ENCODE assay signal across 1 cellular context in the genomic region with DNA sequence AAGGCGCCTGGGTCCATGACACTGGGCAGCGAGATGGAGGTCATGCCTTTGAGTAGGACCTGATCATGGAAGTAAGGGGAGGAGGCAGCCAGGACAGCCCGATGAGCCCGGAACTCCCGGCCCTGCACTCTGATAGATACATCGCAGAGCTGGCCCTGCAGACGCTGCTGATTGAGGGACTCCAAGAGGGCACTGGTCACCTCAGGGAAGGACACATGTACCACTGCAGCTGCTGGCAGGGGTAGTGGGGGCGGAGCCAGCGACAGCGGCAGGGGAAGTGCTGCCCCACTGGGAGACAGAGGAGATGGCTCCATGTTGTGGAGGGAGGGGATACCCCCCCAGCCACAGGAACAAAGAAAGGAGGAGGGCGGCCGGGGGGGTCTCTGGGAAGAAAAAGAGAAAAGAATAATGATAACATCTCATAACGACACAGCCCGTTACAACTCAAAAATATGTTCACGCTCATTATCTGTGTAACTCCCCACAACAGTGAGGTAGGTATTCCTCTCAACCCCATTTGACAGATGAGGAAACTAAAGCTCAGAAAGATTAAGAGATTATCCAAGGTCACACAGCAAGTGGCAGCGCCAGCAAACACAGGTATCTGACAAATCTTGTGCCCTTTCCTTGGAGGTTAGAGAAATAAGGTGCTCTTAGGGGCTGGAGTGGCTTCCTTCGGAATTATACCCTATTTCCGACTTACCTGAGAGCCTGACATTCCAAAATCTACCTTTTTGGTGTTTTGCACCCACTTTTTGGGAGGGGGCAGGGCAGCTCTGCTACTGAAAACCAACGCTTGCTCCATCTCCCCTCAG.
TF ChIP-seq lines count a peak whose summit lies in the region.

No MANE protein-coding gene starts in this region.

TF ChIP-seq in GM23338, 12 proteins besides CTCF, POLR2A, EP300 and RAD21 (continued from another document):
- TF ChIP-seq POLR2AphosphoS5 (IDR thresholded peaks at IDR 0.05; ENCODE audit: low read depth) (no peak), NANOG (IDR thresholded peaks at IDR 0.05; ENCODE audit: borderline replicate concordance) (no peak), CREB1 (CRISPR knock-in tag; IDR thresholded peaks at IDR 0.05; ENCODE audit: low read depth) (no peak), EZH2phosphoT487 (IDR thresholded peaks at IDR 0.05; ENCODE audit: unreplicated experiment) (no peak), ZNF114 (CRISPR knock-in tag; IDR thresholded peaks at IDR 0.05) (no peak), STAT1 (IDR thresholded peaks at IDR 0.05; ENCODE audit: unreplicated experiment) (no peak)
- TF ChIP-seq, protein P1, sequence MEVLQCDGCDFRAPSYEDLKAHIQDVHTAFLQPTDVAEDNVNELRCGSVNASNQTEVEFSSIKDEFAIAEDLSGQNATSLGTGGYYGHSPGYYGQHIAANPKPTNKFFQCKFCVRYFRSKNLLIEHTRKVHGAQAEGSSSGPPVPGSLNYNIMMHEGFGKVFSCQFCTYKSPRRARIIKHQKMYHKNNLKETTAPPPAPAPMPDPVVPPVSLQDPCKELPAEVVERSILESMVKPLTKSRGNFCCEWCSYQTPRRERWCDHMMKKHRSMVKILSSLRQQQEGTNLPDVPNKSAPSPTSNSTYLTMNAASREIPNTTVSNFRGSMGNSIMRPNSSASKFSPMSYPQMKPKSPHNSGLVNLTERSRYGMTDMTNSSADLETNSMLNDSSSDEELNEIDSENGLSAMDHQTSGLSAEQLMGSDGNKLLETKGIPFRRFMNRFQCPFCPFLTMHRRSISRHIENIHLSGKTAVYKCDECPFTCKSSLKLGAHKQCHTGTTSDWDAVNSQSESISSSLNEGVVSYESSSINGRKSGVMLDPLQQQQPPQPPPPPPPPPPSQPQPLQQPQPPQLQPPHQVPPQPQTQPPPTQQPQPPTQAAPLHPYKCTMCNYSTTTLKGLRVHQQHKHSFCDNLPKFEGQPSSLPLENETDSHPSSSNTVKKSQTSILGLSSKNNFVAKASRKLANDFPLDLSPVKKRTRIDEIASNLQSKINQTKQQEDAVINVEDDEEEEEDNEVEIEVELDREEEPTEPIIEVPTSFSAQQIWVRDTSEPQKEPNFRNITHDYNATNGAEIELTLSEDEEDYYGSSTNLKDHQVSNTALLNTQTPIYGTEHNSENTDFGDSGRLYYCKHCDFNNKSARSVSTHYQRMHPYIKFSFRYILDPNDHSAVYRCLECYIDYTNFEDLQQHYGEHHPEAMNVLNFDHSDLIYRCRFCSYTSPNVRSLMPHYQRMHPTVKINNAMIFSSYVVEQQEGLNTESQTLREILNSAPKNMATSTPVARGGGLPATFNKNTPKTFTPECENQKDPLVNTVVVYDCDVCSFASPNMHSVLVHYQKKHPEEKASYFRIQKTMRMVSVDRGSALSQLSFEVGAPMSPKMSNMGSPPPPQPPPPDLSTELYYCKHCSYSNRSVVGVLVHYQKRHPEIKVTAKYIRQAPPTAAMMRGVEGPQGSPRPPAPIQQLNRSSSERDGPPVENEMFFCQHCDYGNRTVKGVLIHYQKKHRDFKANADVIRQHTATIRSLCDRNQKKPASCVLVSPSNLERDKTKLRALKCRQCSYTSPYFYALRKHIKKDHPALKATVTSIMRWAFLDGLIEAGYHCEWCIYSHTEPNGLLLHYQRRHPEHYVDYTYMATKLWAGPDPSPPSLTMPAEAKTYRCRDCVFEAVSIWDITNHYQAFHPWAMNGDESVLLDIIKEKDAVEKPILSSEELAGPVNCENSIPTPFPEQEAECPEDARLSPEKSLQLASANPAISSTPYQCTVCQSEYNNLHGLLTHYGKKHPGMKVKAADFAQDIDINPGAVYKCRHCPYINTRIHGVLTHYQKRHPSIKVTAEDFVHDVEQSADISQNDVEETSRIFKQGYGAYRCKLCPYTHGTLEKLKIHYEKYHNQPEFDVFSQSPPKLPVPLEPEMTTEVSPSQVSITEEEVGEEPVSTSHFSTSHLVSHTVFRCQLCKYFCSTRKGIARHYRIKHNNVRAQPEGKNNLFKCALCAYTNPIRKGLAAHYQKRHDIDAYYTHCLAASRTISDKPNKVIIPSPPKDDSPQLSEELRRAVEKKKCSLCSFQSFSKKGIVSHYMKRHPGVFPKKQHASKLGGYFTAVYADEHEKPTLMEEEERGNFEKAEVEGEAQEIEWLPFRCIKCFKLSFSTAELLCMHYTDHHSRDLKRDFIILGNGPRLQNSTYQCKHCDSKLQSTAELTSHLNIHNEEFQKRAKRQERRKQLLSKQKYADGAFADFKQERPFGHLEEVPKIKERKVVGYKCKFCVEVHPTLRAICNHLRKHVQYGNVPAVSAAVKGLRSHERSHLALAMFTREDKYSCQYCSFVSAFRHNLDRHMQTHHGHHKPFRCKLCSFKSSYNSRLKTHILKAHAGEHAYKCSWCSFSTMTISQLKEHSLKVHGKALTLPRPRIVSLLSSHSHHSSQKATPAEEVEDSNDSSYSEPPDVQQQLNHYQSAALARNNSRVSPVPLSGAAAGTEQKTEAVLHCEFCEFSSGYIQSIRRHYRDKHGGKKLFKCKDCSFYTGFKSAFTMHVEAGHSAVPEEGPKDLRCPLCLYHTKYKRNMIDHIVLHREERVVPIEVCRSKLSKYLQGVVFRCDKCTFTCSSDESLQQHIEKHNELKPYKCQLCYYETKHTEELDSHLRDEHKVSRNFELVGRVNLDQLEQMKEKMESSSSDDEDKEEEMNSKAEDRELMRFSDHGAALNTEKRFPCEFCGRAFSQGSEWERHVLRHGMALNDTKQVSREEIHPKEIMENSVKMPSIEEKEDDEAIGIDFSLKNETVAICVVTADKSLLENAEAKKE (CRISPR knock-in tag; IDR thresholded peaks at IDR 0.05) = no peak
